In genomic region chr10:32256613-32257437, GRCh38 we compare ENCODE assay signal across 9 cellular contexts.
DNase-seq lines count a peak whose midpoint lies in the region; ATAC-seq and TF ChIP-seq lines count a peak whose summit lies in the region.
"Had no signal": no experiment of that assay in that cellular context is flagged by ENCODE, and none has a peak within 500 bp of the region (broad histone marks: within the 10 kb centered on the region; RNA-seq: fewer than 3 reads in every experiment).

No MANE protein-coding gene starts in this region.

- H3K4me2 ChIP-seq in OCI-LY7 (ENCODE audit: low read length) (peak overlapping the region; percentile 48; the same call in 1 of the 2 replicates), osteoblast (ENCODE audit: insufficient read depth, low read length) (peak overlapping the region; percentile 70)

- BruUV-seq in OCI-LY7 (replicated peaks; lab: Mats Ljungman, UMichigan) = no TSS peak

- intact Hi-C loops in OCI-LY7 (cut with micrococcal nuclease; ENCODE audit: unreplicated experiment) = loop anchor here (1.0 to 2.0 kb wide), 3 partner anchors 89 to 190 kb away; partner anchors contain the start of gene CCDC7
- intact Hi-C loops in tibial artery (cut with DNase I; ENCODE audit: low total_unique reads) = loop anchor here (5.0 kb wide), 2 partner anchors 90 to 110 kb away; partner anchors contain the start of gene EPC1

- H3K4me3 ChIP-seq in OCI-LY7 (ENCODE audit: low read depth, low read length, poor library complexity, severe bottlenecking) (peak overlapping the region; percentile 20), foreskin fibroblast (ENCODE audit: low read depth in 1 of 2, low read length in 2 of 2) (no peak overlapping the region), osteoblast (ENCODE audit: insufficient read depth, low read length) (no peak overlapping the region), tibial artery (no peak overlapping the region)
- H3K4me3 ChIP-seq: skin epidermis had no signal

- no peaks in the 10 kb centered on the region for H3K9me2 ChIP-seq in OCI-LY7 (ENCODE audit: insufficient read depth, low read length)

- H3K27ac ChIP-seq in OCI-LY7 (ENCODE audit: low read depth, low read length, poor library complexity, severe bottlenecking) (no peak overlapping the region), osteoblast (ENCODE audit: low read depth, low read length) (no peak overlapping the region), tibial artery (no peak overlapping the region)
- H3K27ac ChIP-seq: skin epidermis had no signal

- H3K79me2 ChIP-seq in OCI-LY7 (ENCODE audit: insufficient read depth, low read depth, low read length) (no peaks in the 10 kb centered on the region), osteoblast (ENCODE audit: insufficient read depth, low read length) (no peaks in the 10 kb centered on the region)

- H3K4me1 ChIP-seq in OCI-LY7 (ENCODE audit: insufficient read depth, low read length, poor library complexity, severe bottlenecking) = peaks cover 7% of the 10 kb centered on the region
- H3K4me1 ChIP-seq in osteoblast (ENCODE audit: insufficient read depth, low read length) = no peaks in the 10 kb centered on the region
- no peaks in the 10 kb centered on the region for H3K4me1 ChIP-seq in tibial artery

- H4K20me1 ChIP-seq in OCI-LY7 (ENCODE audit: insufficient read depth, low read length) = no peaks in the 10 kb centered on the region
- H4K20me1 ChIP-seq in osteoblast (ENCODE audit: insufficient read depth, low read length) = no peaks in the 10 kb centered on the region

- POLR2A ChIA-PET in OCI-LY7 (lab: Charles Lee) = interaction anchor here (0.5 to 2.5 kb wide), 3 partner anchors 15 to 121 kb away, joined by 3 to 11 read pairs (median 10); no protein-coding TSS in a partner anchor

- CTCF ChIA-PET in OCI-LY7 (lab: Charles Lee; ENCODE audit: unreplicated experiment) = interaction anchor here (0.9 to 1.6 kb wide), 3 partner anchors 12 to 110 kb away, joined by 3 read pairs; no protein-coding TSS in a partner anchor

- TF ChIP-seq CTCF in OCI-LY7 (conservative IDR thresholded peaks at IDR 0.05; ENCODE audit: low read length) (peak; percentile 98), foreskin fibroblast (IDR thresholded peaks at IDR 0.05; ENCODE audit: low read depth, low read length) (peak; percentile 89), osteoblast (IDR thresholded peaks at IDR 0.05; ENCODE audit: extremely low read depth, low read depth, low read length) (peak; percentile 94), tibial artery (IDR thresholded peaks at IDR 0.05) (peak; percentile 84 to 86)

- DNase-seq in NCI-H2227 (lab: John Stamatoyannopoulos, UW; ENCODE audit: unreplicated experiment) (peak; percentile 1), NCI-H2227 treated with DMSO at 0.1 percent for 48 hours (lab: John Stamatoyannopoulos, UW) (no peak), OCI-LY7 (ENCODE audit: low spot score) (peak; percentile 79), activated T-helper 1 cell treated with Interleukin-2 at 50 U/mL for 16 hours (ENCODE audit: low read depth) (peak; percentile 44), foreskin fibroblast (peak; percentile 36 to 76), osteoblast (ENCODE audit: insufficient read length, low spot score, missing footprints) (peak; percentile 57), tibial artery (peak; percentile 60 to 76)

- H3K27me3 ChIP-seq in osteoblast (ENCODE audit: insufficient read depth, low read length) = no peaks in the 10 kb centered on the region
- H3K27me3 ChIP-seq in tibial artery = no peaks in the 10 kb centered on the region

- H3K9me3 ChIP-seq in OCI-LY7 (ENCODE audit: low read length) (no peaks in the 10 kb centered on the region), osteoblast (ENCODE audit: low read depth, low read length) (no peaks in the 10 kb centered on the region), tibial artery (no peaks in the 10 kb centered on the region)

- H3K36me3 ChIP-seq in OCI-LY7 (ENCODE audit: insufficient read depth, low read length) (no peaks in the 10 kb centered on the region), osteoblast (ENCODE audit: insufficient read depth, low read length) (no peaks in the 10 kb centered on the region), tibial artery (no peaks in the 10 kb centered on the region)

- H2AFZ ChIP-seq in OCI-LY7 (ENCODE audit: low read length) = peak overlapping the region; percentile 99
- peak overlapping the region; percentile 79 for H2AFZ ChIP-seq in osteoblast (ENCODE audit: low read length)

- ATAC-seq in HG03025 (IDR thresholded peaks at IDR 0.05; ENCODE audit: low FRiP score, unreplicated experiment) = peak; percentile 49
